Comparison of ENCODE assay signal across 31 cellular contexts in the genomic region with DNA sequence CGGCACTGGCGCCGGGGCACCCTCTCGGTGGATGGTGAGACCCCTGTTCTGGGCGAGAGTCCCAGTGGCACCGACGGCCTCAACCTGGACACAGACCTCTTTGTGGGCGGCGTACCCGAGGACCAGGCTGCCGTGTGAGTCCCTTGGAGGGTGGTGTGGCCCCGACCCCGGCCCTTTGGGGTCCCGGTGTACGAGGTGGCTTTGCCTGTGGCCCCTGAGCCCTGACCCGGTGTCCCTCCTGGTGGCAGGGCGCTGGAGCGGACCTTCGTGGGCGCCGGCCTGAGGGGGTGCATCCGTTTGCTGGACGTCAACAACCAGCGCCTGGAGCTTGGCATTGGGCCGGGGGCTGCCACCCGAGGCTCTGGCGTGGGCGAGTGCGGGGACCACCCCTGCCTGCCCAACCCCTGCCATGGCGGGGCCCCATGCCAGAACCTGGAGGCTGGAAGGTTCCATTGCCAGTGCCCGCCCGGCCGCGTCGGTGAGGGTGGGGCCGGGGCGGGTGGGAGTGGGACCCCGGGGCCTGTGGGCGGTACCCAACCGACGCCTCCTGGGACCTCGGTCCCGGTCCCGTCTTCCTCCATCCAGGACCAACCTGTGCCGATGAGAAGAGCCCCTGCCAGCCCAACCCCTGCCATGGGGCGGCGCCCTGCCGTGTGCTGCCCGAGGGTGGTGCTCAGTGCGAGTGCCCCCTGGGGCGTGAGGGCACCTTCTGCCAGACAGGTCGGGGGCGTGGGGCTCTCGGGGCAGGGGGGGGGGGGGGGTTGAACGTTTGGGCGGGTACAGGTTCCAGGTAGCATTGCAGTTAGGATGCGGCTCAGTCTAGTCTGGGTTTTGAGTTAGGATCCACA. TPM values are rescaled to one million over a fixed set of nuclear protein-coding genes. Genes with fewer than 3 reads are reported as not detected.
"Had no signal": no experiment of that assay in that cellular context is flagged by ENCODE, and none has a peak within 500 bp of the region (broad histone marks: within the 10 kb centered on the region; RNA-seq: fewer than 3 reads in every experiment).

No MANE protein-coding gene starts in this region.

- H3K4me3 Mint-ChIP-seq: activated B cell treated with CpG ODN at 0.5 μM for 24 hours; activated CD8-positive, alpha-beta T cell treated with anti-CD3 and anti-CD28 coated beads for 36 hours; activated T-cell treated with anti-CD3 and anti-CD28 coated beads, Interleukin-2, amount 50 U/mL, for 4 hours; activated T-helper 17 cell treated with anti-CD3 and anti-CD28 coated beads, Interleukin-2, amount 50 U/mL, for 72 hours; immature natural killer cell; mesothelial cell of epicardium; naive B cell; nephron progenitor cell; stimulated activated effector memory CD8-positive, alpha-beta T cell treated with anti-CD3 and anti-CD28 coated beads, Interleukin-12 subunit alpha, Interleukin-12 subunit beta, amount 100 ng/mL, for 72 hours; T-helper 2 cell treated with Interferon-gamma antibody and Interleukin-4, amounts not matched to agents 5 μg/mL and 100 μg/mL, for 36 hours had no signal

- H3K27ac Mint-ChIP-seq: activated B cell treated with CpG ODN at 0.5 μM for 24 hours; activated CD8-positive, alpha-beta T cell treated with anti-CD3 and anti-CD28 coated beads for 36 hours; activated T-helper 17 cell treated with anti-CD3 and anti-CD28 coated beads, Interleukin-2, amount 50 U/mL, for 72 hours; immature natural killer cell; mesothelial cell of epicardium; naive B cell; nephron progenitor cell; progenitor cell of endocrine pancreas; stimulated activated effector memory CD8-positive, alpha-beta T cell treated with anti-CD3 and anti-CD28 coated beads, Interleukin-12 subunit alpha, Interleukin-12 subunit beta, amount 100 ng/mL, for 72 hours; T-helper 2 cell treated with Interferon-gamma antibody and Interleukin-4, amounts not matched to agents 5 μg/mL and 100 μg/mL, for 36 hours had no signal

- H3K36me3 ChIP-seq: neutrophil had no signal

- H3K27me3 Mint-ChIP-seq: activated B cell treated with CpG ODN at 0.5 μM for 24 hours; activated CD8-positive, alpha-beta T cell treated with anti-CD3 and anti-CD28 coated beads for 36 hours; activated T-helper 17 cell treated with anti-CD3 and anti-CD28 coated beads, Interleukin-2, amount 50 U/mL, for 72 hours; naive B cell; progenitor cell of endocrine pancreas had no signal

- H3K4me3 ChIP-seq: skin epidermis, tibial nerve had no signal

- H3K4me1 ChIP-seq: heart left ventricle, tibial nerve had no signal

- H3K9me3 ChIP-seq: heart left ventricle, neutrophil, tibial nerve had no signal

- DNase-seq: activated B cell treated with CpG ODN at 0.5 μM for 24 hours; activated CD4-positive, alpha-beta T cell treated with anti-CD3 and anti-CD28 coated beads, Interleukin-2, amount 50 U/mL, for 1 hour; activated CD8-positive, alpha-beta T cell treated with anti-CD3 and anti-CD28 coated beads for 36 hours; activated gamma-delta T cell treated with Interleukin-2 at 50 U/mL for 16 hours; activated naive CD4-positive, alpha-beta T cell treated with anti-CD3 and anti-CD28 coated beads, Interleukin-2, amount 50 U/mL, for 16 hours; activated T-cell treated with anti-CD3 and anti-CD28 coated beads, Interleukin-2, amount 50 U/mL, for 4 hours; amniotic stem cell; brain microvascular endothelial cell; central memory CD4-positive, alpha-beta T cell; foreskin fibroblast; heart left ventricle; hypothalamus; immature natural killer cell; kidney; left colon; naive B cell; nephron progenitor cell; stimulated activated CD4-positive, alpha-beta T cell treated with anti-CD3 and anti-CD28 coated beads, Interleukin-4, amount 100 ng/mL, for 24 hours had no signal

- H3K27ac ChIP-seq: brain microvascular endothelial cell, heart left ventricle, neutrophil, skin epidermis, tibial nerve had no signal

- ATAC-seq: activated CD8-positive, alpha-beta T cell treated with anti-CD3 and anti-CD28 coated beads for 36 hours; activated T-cell treated with anti-CD3 and anti-CD28 coated beads, Interleukin-2, amount 50 U/mL, for 4 hours; activated T-helper 17 cell treated with anti-CD3 and anti-CD28 coated beads, Interleukin-2, amount 50 U/mL, for 72 hours; esophagus mucosa; heart left ventricle; sciatic nerve; stimulated activated effector memory CD8-positive, alpha-beta T cell treated with anti-CD3 and anti-CD28 coated beads, Interleukin-12 subunit alpha, Interleukin-12 subunit beta, amount 100 ng/mL, for 72 hours had no signal

- H3K9me3 Mint-ChIP-seq: activated B cell treated with CpG ODN at 0.5 μM for 24 hours; activated CD8-positive, alpha-beta T cell treated with anti-CD3 and anti-CD28 coated beads for 36 hours; activated T-cell treated with anti-CD3 and anti-CD28 coated beads, Interleukin-2, amount 50 U/mL, for 4 hours; activated T-helper 17 cell treated with anti-CD3 and anti-CD28 coated beads, Interleukin-2, amount 50 U/mL, for 72 hours; immature natural killer cell; mesothelial cell of epicardium; nephron progenitor cell; stimulated activated effector memory CD8-positive, alpha-beta T cell treated with anti-CD3 and anti-CD28 coated beads, Interleukin-12 subunit alpha, Interleukin-12 subunit beta, amount 100 ng/mL, for 72 hours; T-helper 2 cell treated with Interferon-gamma antibody and Interleukin-4, amounts not matched to agents 5 μg/mL and 100 μg/mL, for 36 hours had no signal

- H3K27me3 ChIP-seq: brain microvascular endothelial cell, heart left ventricle, tibial nerve had no signal

- H3K4me1 Mint-ChIP-seq: activated T-helper 17 cell treated with anti-CD3 and anti-CD28 coated beads, Interleukin-2, amount 50 U/mL, for 72 hours; immature natural killer cell; mesothelial cell of epicardium; stimulated activated effector memory CD8-positive, alpha-beta T cell treated with anti-CD3 and anti-CD28 coated beads, Interleukin-12 subunit alpha, Interleukin-12 subunit beta, amount 100 ng/mL, for 72 hours had no signal

RNA-seq across cellular contexts. Expression of gene RNF223, which starts 24.6 kb away (rescaled TPM):
- total RNA-seq: activated B cell treated with CpG ODN at 0.5 μM for 24 hours; activated CD8-positive, alpha-beta T cell treated with anti-CD3 and anti-CD28 coated beads for 36 hours; activated T-helper 17 cell treated with anti-CD3 and anti-CD28 coated beads, Interleukin-2, amount 50 U/mL, for 72 hours; heart left ventricle; osteocyte; progenitor cell of endocrine pancreas; renal cortical epithelial cell; sciatic nerve; temporal lobe; tibial nerve had no signal
